ENCODE assay signal across 1 cellular context in genomic region chr11:68375337-68375736, GRCh38.
TF ChIP-seq lines count a peak whose summit lies in the region.

No MANE protein-coding gene starts in this region.

TF ChIP-seq in WTC11, 78 proteins besides CTCF, POLR2A, EP300 and RAD21 (continued from another document):
- TF ChIP-seq ZNF281 (CRISPR knock-in tag; IDR thresholded peaks at IDR 0.05) (no peak), JAZF1 (CRISPR knock-in tag; IDR thresholded peaks at IDR 0.05) (no peak), ZNF138 (CRISPR knock-in tag; conservative IDR thresholded peaks at IDR 0.05) (no peak), ATF2 (CRISPR knock-in tag; IDR thresholded peaks at IDR 0.05; ENCODE audit: borderline replicate concordance, low read depth) (no peak), HMGA2 (CRISPR knock-in tag; IDR thresholded peaks at IDR 0.05) (no peak), ARID4B (CRISPR knock-in tag; IDR thresholded peaks at IDR 0.05; ENCODE audit: borderline replicate concordance) (no peak), IRF2 (CRISPR knock-in tag; IDR thresholded peaks at IDR 0.05; ENCODE audit: borderline replicate concordance, low read depth) (no peak), ZMAT4 (CRISPR knock-in tag; IDR thresholded peaks at IDR 0.05) (no peak), NFYB (CRISPR knock-in tag; conservative IDR thresholded peaks at IDR 0.05; ENCODE audit: low read depth) (no peak), MLX (CRISPR knock-in tag; IDR thresholded peaks at IDR 0.05) (no peak), KAT7 (CRISPR knock-in tag; IDR thresholded peaks at IDR 0.05; ENCODE audit: borderline replicate concordance) (no peak)
